38 cellular contexts compared by ENCODE assay signal in genomic region chr7:97751566-97751965, GRCh38. TPM values are rescaled to one million over a fixed set of nuclear protein-coding genes. Genes with fewer than 3 reads are reported as not detected.
"Had no signal": no experiment of that assay in that cellular context is flagged by ENCODE, and none has a peak within 500 bp of the region (broad histone marks: within the 10 kb centered on the region; RNA-seq: fewer than 3 reads in every experiment).

No MANE protein-coding gene starts in this region.

- H3K4me3 Mint-ChIP-seq: activated CD4-positive, alpha-beta memory T cell treated with anti-CD3 and anti-CD28 coated beads, Interleukin-2, amount 10 ng/mL, durations not matched to agents 7 days and 5 days; activated CD4-positive, alpha-beta T cell treated with anti-CD3 and anti-CD28 coated beads for 36 hours; activated CD4-positive, alpha-beta T cell treated with anti-CD3 and anti-CD28 coated beads, Interleukin-2, amount 10 ng/mL, durations not matched to agents 7 days and 5 days; activated CD8-positive, alpha-beta memory T cell treated with anti-CD3 and anti-CD28 coated beads, Interleukin-2, amount 10 ng/mL, durations not matched to agents 7 days and 5 days; activated CD8-positive, alpha-beta T cell treated with anti-CD3 and anti-CD28 coated beads, Interleukin-2, amount 10 ng/mL, durations not matched to agents 7 days and 5 days; activated naive CD4-positive, alpha-beta T cell treated with anti-CD3 and anti-CD28 coated beads, Interleukin-2, amount 10 ng/mL, durations not matched to agents 7 days and 5 days; activated naive CD4-positive, alpha-beta T cell treated with anti-CD3 and anti-CD28 coated beads, Interleukin-2, amount 50 U/mL, for 24 hours; activated naive CD8-positive, alpha-beta T cell; activated naive CD8-positive, alpha-beta T cell treated with anti-CD3 and anti-CD28 coated beads, Interleukin-2, amount 10 ng/mL, durations not matched to agents 7 days and 5 days; activated naive CD8-positive, alpha-beta T cell treated with anti-CD3 and anti-CD28 coated beads, Interleukin-2, amount 50 U/mL, for 24 hours; activated T-cell treated with anti-CD3 and anti-CD28 coated beads, Interleukin-2, amount 50 U/mL, for 24 hours; brain; central memory CD8-positive, alpha-beta T cell; T-helper 1 cell treated with Interleukin-12 subunit alpha and Interleukin-12 subunit beta and Interleukin-4 antibody, amounts not matched to agents 30 μg/mL and 1 μg/mL, for 36 hours; T-helper 2 cell treated with Interferon-gamma antibody and Interleukin-4, amounts not matched to agents 5 μg/mL and 100 μg/mL, for 36 hours; WTC11 had no signal

- H3K36me3 Mint-ChIP-seq: activated CD8-positive, alpha-beta memory T cell treated with anti-CD3 and anti-CD28 coated beads, Interleukin-2, amount 10 ng/mL, durations not matched to agents 7 days and 5 days; activated naive CD4-positive, alpha-beta T cell treated with anti-CD3 and anti-CD28 coated beads, Interleukin-2, amount 10 ng/mL, durations not matched to agents 7 days and 5 days; activated naive CD4-positive, alpha-beta T cell treated with anti-CD3 and anti-CD28 coated beads, Interleukin-2, amount 50 U/mL, for 24 hours; activated naive CD8-positive, alpha-beta T cell; activated naive CD8-positive, alpha-beta T cell treated with anti-CD3 and anti-CD28 coated beads, Interleukin-2, amount 10 ng/mL, durations not matched to agents 7 days and 5 days; brain; WTC11 had no signal

- H3K9me3 Mint-ChIP-seq: activated CD4-positive, alpha-beta memory T cell treated with anti-CD3 and anti-CD28 coated beads, Interleukin-2, amount 10 ng/mL, durations not matched to agents 7 days and 5 days; activated CD4-positive, alpha-beta T cell treated with anti-CD3 and anti-CD28 coated beads, Interleukin-2, amount 10 ng/mL, durations not matched to agents 7 days and 5 days; activated naive CD4-positive, alpha-beta T cell treated with anti-CD3 and anti-CD28 coated beads, Interleukin-2, amount 10 ng/mL, durations not matched to agents 7 days and 5 days; activated naive CD4-positive, alpha-beta T cell treated with anti-CD3 and anti-CD28 coated beads, Interleukin-2, amount 50 U/mL, for 24 hours; activated naive CD8-positive, alpha-beta T cell treated with anti-CD3 and anti-CD28 coated beads, Interleukin-2, amount 10 ng/mL, durations not matched to agents 7 days and 5 days; activated naive CD8-positive, alpha-beta T cell treated with anti-CD3 and anti-CD28 coated beads, Interleukin-2, amount 50 U/mL, for 24 hours; activated T-cell treated with anti-CD3 and anti-CD28 coated beads, Interleukin-2, amount 50 U/mL, for 24 hours; activated T-helper 2 cell treated with anti-CD3 and anti-CD28 coated beads, Interferon-gamma antibody, Interleukin-2, Interleukin-4, amounts not matched to agents 10 μg/mL and 5 μg/mL and 100 μg/mL, durations not matched to agents 14 hours and 24 hours and 36 hours; brain; central memory CD8-positive, alpha-beta T cell; T-helper 1 cell treated with Interleukin-12 subunit alpha and Interleukin-12 subunit beta and Interleukin-4 antibody, amounts not matched to agents 30 μg/mL and 1 μg/mL, for 36 hours; T-helper 2 cell treated with Interferon-gamma antibody and Interleukin-4, amounts not matched to agents 5 μg/mL and 100 μg/mL, for 36 hours; WTC11 had no signal

- H3K27me3 Mint-ChIP-seq: activated naive CD4-positive, alpha-beta T cell treated with anti-CD3 and anti-CD28 coated beads, Interleukin-2, amount 10 ng/mL, durations not matched to agents 7 days and 5 days; brain; central memory CD8-positive, alpha-beta T cell had no signal

- DNase-seq: activated CD4-positive, alpha-beta memory T cell treated with anti-CD3 and anti-CD28 coated beads, Interleukin-2, amount 10 ng/mL, durations not matched to agents 7 days and 5 days; activated CD4-positive, alpha-beta T cell treated with anti-CD3 and anti-CD28 coated beads for 1 hour; activated CD4-positive, alpha-beta T cell treated with anti-CD3 and anti-CD28 coated beads for 36 hours; activated CD4-positive, alpha-beta T cell treated with anti-CD3 and anti-CD28 coated beads for 48 hours; activated CD4-positive, alpha-beta T cell treated with anti-CD3 and anti-CD28 coated beads, Interleukin-2, amount 10 ng/mL, durations not matched to agents 7 days and 5 days; activated CD4-positive, alpha-beta T cell treated with anti-CD3 and anti-CD28 coated beads, Interleukin-2, amount 50 U/mL, for 48 hours; activated CD4-positive, CD25-positive, alpha-beta regulatory T cell; activated CD8-positive, alpha-beta memory T cell treated with anti-CD3 and anti-CD28 coated beads for 24 hours; activated CD8-positive, alpha-beta memory T cell treated with anti-CD3 and anti-CD28 coated beads, Interleukin-2, amount 10 ng/mL, durations not matched to agents 7 days and 5 days; activated CD8-positive, alpha-beta memory T cell treated with anti-CD3 and anti-CD28 coated beads, Interleukin-2, amount 50 U/mL, for 48 hours; activated CD8-positive, alpha-beta T cell treated with anti-CD3 and anti-CD28 coated beads, Interleukin-2, amount 10 ng/mL, durations not matched to agents 7 days and 5 days; activated effector memory CD4-positive, alpha-beta T cell treated with Interleukin-2 at 50 U/mL for 16 hours; activated gamma-delta T cell; activated naive CD4-positive, alpha-beta T cell treated with anti-CD3 and anti-CD28 coated beads, Interleukin-2, amount 10 ng/mL, durations not matched to agents 7 days and 5 days; activated naive CD4-positive, alpha-beta T cell treated with Interleukin-2 at 50 U/mL for 16 hours; activated naive CD8-positive, alpha-beta T cell treated with anti-CD3 and anti-CD28 coated beads, Interleukin-2, amount 10 ng/mL, durations not matched to agents 7 days and 5 days; activated naive CD8-positive, alpha-beta T cell treated with anti-CD3 and anti-CD28 coated beads, Interleukin-2, amount 50 U/mL, for 24 hours; activated T-cell treated with anti-CD3 and anti-CD28 coated beads, Interleukin-2, amount 50 U/mL, for 24 hours; activated T-cell treated with anti-CD3 and anti-CD28 coated beads, Interleukin-2, amount 50 U/mL, for 48 hours; amygdala; anterior cingulate cortex; caudate nucleus; cerebellar nuclear complex; T-helper 1 cell; T-helper 2 cell; T-helper 9 cell; WERI-Rb-1 had no signal

- H3K4me1 Mint-ChIP-seq: activated CD4-positive, alpha-beta memory T cell treated with anti-CD3 and anti-CD28 coated beads, Interleukin-2, amount 10 ng/mL, durations not matched to agents 7 days and 5 days; activated CD4-positive, alpha-beta T cell treated with anti-CD3 and anti-CD28 coated beads for 36 hours; activated CD4-positive, alpha-beta T cell treated with anti-CD3 and anti-CD28 coated beads, Interleukin-2, amount 10 ng/mL, durations not matched to agents 7 days and 5 days; activated CD8-positive, alpha-beta memory T cell treated with anti-CD3 and anti-CD28 coated beads, Interleukin-2, amount 10 ng/mL, durations not matched to agents 7 days and 5 days; activated naive CD4-positive, alpha-beta T cell treated with anti-CD3 and anti-CD28 coated beads, Interleukin-2, amount 10 ng/mL, durations not matched to agents 7 days and 5 days; activated naive CD4-positive, alpha-beta T cell treated with anti-CD3 and anti-CD28 coated beads, Interleukin-2, amount 50 U/mL, for 24 hours; activated naive CD8-positive, alpha-beta T cell treated with anti-CD3 and anti-CD28 coated beads, Interleukin-2, amount 10 ng/mL, durations not matched to agents 7 days and 5 days; activated naive CD8-positive, alpha-beta T cell treated with anti-CD3 and anti-CD28 coated beads, Interleukin-2, amount 50 U/mL, for 24 hours; brain; central memory CD8-positive, alpha-beta T cell; WTC11 had no signal

- H3K27ac Mint-ChIP-seq: activated CD4-positive, alpha-beta memory T cell treated with anti-CD3 and anti-CD28 coated beads, Interleukin-2, amount 10 ng/mL, durations not matched to agents 7 days and 5 days; activated CD4-positive, alpha-beta T cell treated with anti-CD3 and anti-CD28 coated beads for 36 hours; activated CD4-positive, alpha-beta T cell treated with anti-CD3 and anti-CD28 coated beads, Interleukin-2, amount 10 ng/mL, durations not matched to agents 7 days and 5 days; activated CD8-positive, alpha-beta memory T cell treated with anti-CD3 and anti-CD28 coated beads, Interleukin-2, amount 10 ng/mL, durations not matched to agents 7 days and 5 days; activated CD8-positive, alpha-beta T cell treated with anti-CD3 and anti-CD28 coated beads, Interleukin-2, amount 10 ng/mL, durations not matched to agents 7 days and 5 days; activated naive CD4-positive, alpha-beta T cell treated with anti-CD3 and anti-CD28 coated beads, Interleukin-2, amount 10 ng/mL, durations not matched to agents 7 days and 5 days; activated naive CD4-positive, alpha-beta T cell treated with anti-CD3 and anti-CD28 coated beads, Interleukin-2, amount 50 U/mL, for 24 hours; activated naive CD8-positive, alpha-beta T cell; activated naive CD8-positive, alpha-beta T cell treated with anti-CD3 and anti-CD28 coated beads, Interleukin-2, amount 10 ng/mL, durations not matched to agents 7 days and 5 days; activated naive CD8-positive, alpha-beta T cell treated with anti-CD3 and anti-CD28 coated beads, Interleukin-2, amount 50 U/mL, for 24 hours; activated T-cell treated with anti-CD3 and anti-CD28 coated beads, Interleukin-2, amount 50 U/mL, for 24 hours; activated T-helper 2 cell treated with anti-CD3 and anti-CD28 coated beads, Interferon-gamma antibody, Interleukin-2, Interleukin-4, amounts not matched to agents 10 μg/mL and 5 μg/mL and 100 μg/mL, durations not matched to agents 14 hours and 24 hours and 36 hours; brain; T-helper 1 cell treated with Interleukin-12 subunit alpha and Interleukin-12 subunit beta and Interleukin-4 antibody, amounts not matched to agents 30 μg/mL and 1 μg/mL, for 36 hours; T-helper 2 cell treated with Interferon-gamma antibody and Interleukin-4, amounts not matched to agents 5 μg/mL and 100 μg/mL, for 36 hours; WTC11 had no signal

- H3K27ac ChIP-seq: ascending aorta, cardiac muscle cell, WERI-Rb-1 had no signal

RNA-seq across cellular contexts. Expression of gene TAC1, which starts 19.7 kb away (rescaled TPM):
- total RNA-seq: activated CD4-positive, alpha-beta memory T cell treated with anti-CD3 and anti-CD28 coated beads, Interleukin-2, amount 10 ng/mL, durations not matched to agents 7 days and 5 days; activated CD4-positive, alpha-beta T cell treated with anti-CD3 and anti-CD28 coated beads, Interleukin-2, amount 10 ng/mL, durations not matched to agents 7 days and 5 days; activated CD8-positive, alpha-beta memory T cell treated with anti-CD3 and anti-CD28 coated beads, Interleukin-2, amount 10 ng/mL, durations not matched to agents 7 days and 5 days; activated CD8-positive, alpha-beta T cell treated with anti-CD3 and anti-CD28 coated beads, Interleukin-2, amount 10 ng/mL, durations not matched to agents 7 days and 5 days; activated naive CD8-positive, alpha-beta T cell treated with anti-CD3 and anti-CD28 coated beads, Interleukin-2, amount 10 ng/mL, durations not matched to agents 7 days and 5 days; ascending aorta; bronchial epithelial cell; cardiac muscle cell had no signal
